ENCODE assay signal across 10 cellular contexts in genomic region chr3:25021816-25022215, GRCh38.
DNase-seq lines count a peak whose midpoint lies in the region; ATAC-seq and TF ChIP-seq lines count a peak whose summit lies in the region.
"Had no signal": no experiment of that assay in that cellular context is flagged by ENCODE, and none has a peak within 500 bp of the region (broad histone marks: within the 10 kb centered on the region; RNA-seq: fewer than 3 reads in every experiment).

No MANE protein-coding gene starts in this region.

- H3K27ac ChIP-seq in RWPE1 (no peak overlapping the region), parathyroid adenoma (no peak overlapping the region)

- no peaks in the 10 kb centered on the region for H3K9me3 ChIP-seq in parathyroid adenoma (ENCODE audit: control insufficient read depth, low read length)

- H3K4me1 Mint-ChIP-seq in activated naive CD8-positive, alpha-beta T cell treated with anti-CD3 and anti-CD28 coated beads for 36 hours, result no peaks in the 10 kb centered on the region

- no peaks in the 10 kb centered on the region for H3K27me3 Mint-ChIP-seq in activated naive CD8-positive, alpha-beta T cell treated with anti-CD3 and anti-CD28 coated beads for 36 hours

- H3K27me3 ChIP-seq in parathyroid adenoma (ENCODE audit: control insufficient read depth, insufficient read depth, low read length), result no peaks in the 10 kb centered on the region

- no peak overlapping the region for H3K27ac Mint-ChIP-seq in activated naive CD8-positive, alpha-beta T cell treated with anti-CD3 and anti-CD28 coated beads for 36 hours
- H3K27ac Mint-ChIP-seq: activated T-helper 1 cell treated with anti-CD3 and anti-CD28 coated beads, Interleukin-12 subunit alpha, Interleukin-12 subunit beta, Interleukin-2, Interleukin-4 antibody, amounts not matched to agents 30 ng/mL and 10 ng/mL and 1 ng/mL, durations not matched to agents 14 hours and 24 hours and 36 hours had no signal

- no peak overlapping the region for H2AFZ ChIP-seq in parathyroid adenoma

- CTCF ChIA-PET in RWPE1 (lab: Yijun Ruan, JAX), result interaction anchor here (0.6 to 0.8 kb wide), 5 partner anchors 70 to 522 kb away, joined by 3 read pairs; no protein-coding TSS in a partner anchor

- H3K4me3 ChIP-seq in fibroblast of villous mesenchyme (ENCODE audit: low read depth, low read length) (no peak overlapping the region), parathyroid adenoma (ENCODE audit: low read depth, low read length) (no peak overlapping the region)

- no peaks in the 10 kb centered on the region for H3K36me3 ChIP-seq in parathyroid adenoma (ENCODE audit: control insufficient read depth, insufficient read depth, low read length)

- no peaks in the 10 kb centered on the region for H3K79me2 ChIP-seq in parathyroid adenoma

- no peak overlapping the region for H3K9ac ChIP-seq in parathyroid adenoma

- peak; percentile 4 for DNase-seq in ELR (ENCODE audit: low read depth)
- DNase-seq in RWPE1 (ENCODE audit: low spot score), result peak; percentile 2
- peak; percentile 56 for DNase-seq in fibroblast of villous mesenchyme (ENCODE audit: low read depth)
- DNase-seq in foreskin melanocyte, result no peak
- DNase-seq in activated naive CD8-positive, alpha-beta T cell treated with anti-CD3 and anti-CD28 coated beads for 36 hours, result no peak
- DNase-seq: NCI-H82 had no signal

- no peaks in the 10 kb centered on the region for H3K36me3 Mint-ChIP-seq in activated naive CD8-positive, alpha-beta T cell treated with anti-CD3 and anti-CD28 coated beads for 36 hours

- no peak overlapping the region for H3K4me2 ChIP-seq in parathyroid adenoma (ENCODE audit: low read length)

- H3K4me1 ChIP-seq in parathyroid adenoma, result no peaks in the 10 kb centered on the region

- H3K9me3 Mint-ChIP-seq in activated naive CD8-positive, alpha-beta T cell treated with anti-CD3 and anti-CD28 coated beads for 36 hours, result no peaks in the 10 kb centered on the region
- H3K9me3 Mint-ChIP-seq: activated T-helper 1 cell treated with anti-CD3 and anti-CD28 coated beads, Interleukin-12 subunit alpha, Interleukin-12 subunit beta, Interleukin-2, Interleukin-4 antibody, amounts not matched to agents 30 ng/mL and 10 ng/mL and 1 ng/mL, durations not matched to agents 14 hours and 24 hours and 36 hours had no signal

- TF ChIP-seq CTCF in RWPE1 (conservative IDR thresholded peaks at IDR 0.05; ENCODE audit: low read depth) (0 out of 2 replicates have a peak, but pooled peaks have one; percentile 7), fibroblast of villous mesenchyme (IDR thresholded peaks at IDR 0.05; ENCODE audit: insufficient read depth, low read depth, low read length) (peak; percentile 56), parathyroid adenoma (IDR thresholded peaks at IDR 0.05) (peak; percentile 23)

- ATAC-seq in GM19351 (IDR thresholded peaks at IDR 0.05; ENCODE audit: unreplicated experiment), result no peak
- no peak for ATAC-seq in HG03457 (IDR thresholded peaks at IDR 0.05; ENCODE audit: unreplicated experiment)

- POLR2A ChIA-PET in RWPE1 (lab: Yijun Ruan, JAX; ENCODE audit: low non-redundant PET), result no interaction called here

- H3K4me3 Mint-ChIP-seq in activated naive CD8-positive, alpha-beta T cell treated with anti-CD3 and anti-CD28 coated beads for 36 hours, result no peak overlapping the region
- H3K4me3 Mint-ChIP-seq: activated T-helper 1 cell treated with anti-CD3 and anti-CD28 coated beads, Interleukin-12 subunit alpha, Interleukin-12 subunit beta, Interleukin-2, Interleukin-4 antibody, amounts not matched to agents 30 ng/mL and 10 ng/mL and 1 ng/mL, durations not matched to agents 14 hours and 24 hours and 36 hours had no signal

Comparison
In these comparisons a context has a peak if more than half of its experiments do, and no peak if none do; other contexts are left out.
1. DNase-seq: peak in ELR (single experiment), RWPE1 (single experiment) and fibroblast of villous mesenchyme (single experiment); none in foreskin melanocyte (single experiment) and activated naive CD8-positive, alpha-beta T cell treated with anti-CD3 and anti-CD28 coated beads for 36 hours (single experiment).
2. Peak in every context shown above with its lines, with median percentiles within 50 percentile points of each other: CTCF ChIP-seq.